In genomic region chr12:78864483-78865296, GRCh38 we compare ENCODE assay signal across 1 cellular context.
TF ChIP-seq lines count a peak whose summit lies in the region.

Gene SYT1 (plus strand): TSS chr12:78864774.

TF ChIP-seq in H1, 55 proteins besides CTCF, POLR2A, EP300 and RAD21 (continued from another document):
- no peak for TF ChIP-seq ATF3 (IDR thresholded peaks at IDR 0.05; ENCODE audit: insufficient read depth, low read depth, low read length)
- no peak for TF ChIP-seq CBX8 (IDR thresholded peaks at IDR 0.05; ENCODE audit: borderline replicate concordance, low read depth, low read length)
- no peak for TF ChIP-seq CHD1 (IDR thresholded peaks at IDR 0.05; ENCODE audit: low read depth, low read length)
- TF ChIP-seq JUND (IDR thresholded peaks at IDR 0.05; ENCODE audit: low read length), result no peak
- 0 out of 2 replicates have a peak, but pooled peaks have one; percentile 5 for TF ChIP-seq CREB1 (IDR thresholded peaks at IDR 0.05)
- TF ChIP-seq ASH2L (IDR thresholded peaks at IDR 0.05; ENCODE audit: low read length), result peak; percentile 70
- no peak for TF ChIP-seq NANOG (IDR thresholded peaks at IDR 0.05; ENCODE audit: insufficient read depth, low read depth, low read length, poor library complexity, severe bottlenecking)
- TF ChIP-seq CHD2 (IDR thresholded peaks at IDR 0.05; ENCODE audit: low read length), result no peak
- no peak for TF ChIP-seq BCL11A (IDR thresholded peaks at IDR 0.05; ENCODE audit: low read depth in 2 of 2, low read length in 2 of 2)
- no peak for TF ChIP-seq SIX5 (IDR thresholded peaks at IDR 0.05; ENCODE audit: low read depth, low read length)
- TF ChIP-seq TCF12 (IDR thresholded peaks at IDR 0.05; ENCODE audit: low read depth, low read length), result no peak
- TF ChIP-seq KDM4A (IDR thresholded peaks at IDR 0.05; ENCODE audit: low read depth, low read length, severe bottlenecking), result peak; percentile 67
- TF ChIP-seq SP1 (IDR thresholded peaks at IDR 0.05; ENCODE audit: low read depth, low read length), result peak; percentile 42; the same call in 1 of the 2 replicates
- peak; percentile 57 to 93; a peak in 2 of 4 replicates for TF ChIP-seq HDAC2 (IDR thresholded peaks at IDR 0.05; ENCODE audit: borderline replicate concordance in 1 of 2, low read depth in 2 of 2, low read length in 2 of 2)
- no peak for TF ChIP-seq RFX5 (IDR thresholded peaks at IDR 0.05; ENCODE audit: borderline replicate concordance, low read depth, low read length)
- TF ChIP-seq TAF7 (optimal IDR thresholded peaks at IDR 0.05; ENCODE audit: borderline replicate concordance, low read depth, low read length), result peak; percentile 84
- TF ChIP-seq SP4 (IDR thresholded peaks at IDR 0.05; ENCODE audit: low read length), result no peak
- no peak for TF ChIP-seq USF2 (IDR thresholded peaks at IDR 0.05; ENCODE audit: low read length)
- TF ChIP-seq PHF8 (conservative IDR thresholded peaks at IDR 0.05; ENCODE audit: low read depth, low read length), result no peak; the same call in 1 of the 2 replicates
